1 cellular context compared by ENCODE assay signal in the genomic region with DNA sequence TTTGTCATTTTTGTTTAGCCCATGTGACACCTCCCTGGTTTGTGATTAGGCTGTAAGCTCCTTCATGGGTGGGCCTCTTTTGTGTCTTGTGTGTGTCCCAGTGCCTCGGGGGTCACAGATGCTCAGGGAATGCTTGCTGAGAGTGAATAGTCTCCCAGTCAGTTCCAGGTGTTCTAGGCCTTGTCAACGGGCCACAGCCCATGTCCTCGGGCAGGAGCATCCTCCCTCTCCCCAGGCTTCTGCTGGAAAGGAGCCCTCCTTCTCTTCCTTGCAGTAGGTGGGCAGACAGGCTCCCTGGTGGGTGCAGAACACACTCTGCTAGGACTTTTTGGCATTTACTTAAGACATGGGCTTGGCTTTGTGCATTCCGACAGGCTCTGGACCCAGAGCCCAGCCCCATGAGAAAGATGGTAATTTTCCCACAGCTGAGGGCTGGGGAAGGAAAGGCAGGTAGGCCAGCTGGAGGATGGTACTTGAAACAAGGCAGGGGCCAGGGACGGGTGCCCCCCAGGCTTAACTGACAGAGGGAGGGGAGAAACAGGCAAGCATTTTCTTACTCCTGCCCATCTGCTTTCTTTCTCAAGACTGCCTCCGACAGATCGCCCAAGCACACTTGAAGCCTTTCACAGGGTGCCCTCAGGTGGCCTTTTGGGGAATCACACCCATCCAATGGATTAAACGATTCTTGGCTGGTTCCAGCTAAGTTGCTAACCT.
TF ChIP-seq lines count a peak whose summit lies in the region.

No MANE protein-coding gene starts in this region.

TF ChIP-seq in WTC11, 78 proteins besides CTCF, POLR2A, EP300 and RAD21 (continued from another document):
- TF ChIP-seq, protein P1, sequence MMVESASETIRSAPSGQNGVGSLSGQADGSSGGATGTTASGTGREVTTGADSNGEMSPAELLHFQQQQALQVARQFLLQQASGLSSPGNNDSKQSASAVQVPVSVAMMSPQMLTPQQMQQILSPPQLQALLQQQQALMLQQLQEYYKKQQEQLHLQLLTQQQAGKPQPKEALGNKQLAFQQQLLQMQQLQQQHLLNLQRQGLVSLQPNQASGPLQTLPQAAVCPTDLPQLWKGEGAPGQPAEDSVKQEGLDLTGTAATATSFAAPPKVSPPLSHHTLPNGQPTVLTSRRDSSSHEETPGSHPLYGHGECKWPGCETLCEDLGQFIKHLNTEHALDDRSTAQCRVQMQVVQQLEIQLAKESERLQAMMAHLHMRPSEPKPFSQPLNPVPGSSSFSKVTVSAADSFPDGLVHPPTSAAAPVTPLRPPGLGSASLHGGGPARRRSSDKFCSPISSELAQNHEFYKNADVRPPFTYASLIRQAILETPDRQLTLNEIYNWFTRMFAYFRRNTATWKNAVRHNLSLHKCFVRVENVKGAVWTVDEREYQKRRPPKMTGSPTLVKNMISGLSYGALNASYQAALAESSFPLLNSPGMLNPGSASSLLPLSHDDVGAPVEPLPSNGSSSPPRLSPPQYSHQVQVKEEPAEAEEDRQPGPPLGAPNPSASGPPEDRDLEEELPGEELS (CRISPR knock-in tag; IDR thresholded peaks at IDR 0.05) = no peak
- TF ChIP-seq NR2C2 (CRISPR knock-in tag; IDR thresholded peaks at IDR 0.05) (no peak), TCF7 (CRISPR knock-in tag; IDR thresholded peaks at IDR 0.05; ENCODE audit: low read depth) (no peak), ZNF416 (CRISPR knock-in tag; IDR thresholded peaks at IDR 0.05) (no peak), SOX15 (CRISPR knock-in tag; IDR thresholded peaks at IDR 0.05) (no peak)
